In genomic region chr4:106286611-106287010, GRCh38 we compare ENCODE assay signal across 18 cellular contexts. TPM values are rescaled to one million over a fixed set of nuclear protein-coding genes. Genes with fewer than 3 reads are reported as not detected.
A peak's percentile ranks its signal among the peaks of the same experiment; 100 is the strongest.
DNase-seq lines count a peak whose midpoint lies in the region; ATAC-seq, FAIRE-seq and TF ChIP-seq lines count a peak whose summit lies in the region.
"Had no signal": no experiment of that assay in that cellular context is flagged by ENCODE, and none has a peak within 500 bp of the region (broad histone marks: within the 10 kb centered on the region; RNA-seq: fewer than 3 reads in every experiment).

No MANE protein-coding gene starts in this region.

- no peak overlapping the region for H3K4me2 ChIP-seq in H1 (ENCODE audit: insufficient read depth in 1 of 2, low read depth in 2 of 2, low read length in 2 of 2)
- H3K4me2 ChIP-seq in mesenchymal stem cell (ENCODE audit: low read length, poor library complexity, severe bottlenecking), result no peak overlapping the region

- H3K79me1 ChIP-seq in H1 (ENCODE audit: low read depth, low read length) (no peaks in the 10 kb centered on the region), mesenchymal stem cell (replicated peaks; ENCODE audit: low read length, poor library complexity, severe bottlenecking) (peaks cover 9% of the 10 kb centered on the region)

- H3K14ac ChIP-seq in H1 (ENCODE audit: insufficient read length) (no peak overlapping the region), mesenchymal stem cell (ENCODE audit: low read length in 2 of 2) (no peak overlapping the region)

- H3K9me3 Mint-ChIP-seq in HFFc6, result no peaks in the 10 kb centered on the region
- H3K9me3 Mint-ChIP-seq: CD8-positive, alpha-beta T cell had no signal

- H2BK5ac ChIP-seq in H1 (ENCODE audit: low read depth, low read length), result 0 out of 2 replicates have a peak overlapping the region, but pooled peaks have one; percentile 19
- peak overlapping the region; percentile 66 for H2BK5ac ChIP-seq in mesenchymal stem cell (ENCODE audit: low read depth, low read length, poor library complexity, severe bottlenecking)

- H4K8ac ChIP-seq in H1 (ENCODE audit: extremely low read depth, insufficient read depth, low read length) (no peak overlapping the region), mesenchymal stem cell (ENCODE audit: low read length) (peak overlapping the region; percentile 2)

- H3K9ac ChIP-seq in H1 (replicated peaks in 1 of 4; ENCODE audit: extremely low read depth in 1 of 4, low read depth in 3 of 4, low read length in 3 of 4) (no peak overlapping the region), mesenchymal stem cell (ENCODE audit: low read length) (peak overlapping the region; percentile 76)

- intact Hi-C loops in sciatic nerve (cut with DNase I) (no loop called here), esophagus muscularis mucosa (cut with DNase I) (no loop called here)

- no peak overlapping the region for H3K4ac ChIP-seq in H1 (replicated peaks; ENCODE audit: insufficient read length, low read depth, low read length)
- no peak overlapping the region for H3K4ac ChIP-seq in mesenchymal stem cell (ENCODE audit: low read depth in 1 of 2, low read length in 2 of 2)

- peaks cover 23% of the 10 kb centered on the region for H3K36me3 Mint-ChIP-seq in HFFc6 (ENCODE audit: low read depth)

- no peaks in the 10 kb centered on the region for H4K20me1 ChIP-seq in H1 (replicated peaks in 1 of 2; ENCODE audit: control insufficient read depth in 1 of 2, insufficient read depth in 2 of 2, low read length in 2 of 2)

- H2BK120ac ChIP-seq in H1 (replicated peaks; ENCODE audit: low read depth, low read length) (no peak overlapping the region), mesenchymal stem cell (ENCODE audit: low read depth, low read length) (no peak overlapping the region)

- no peak for DNase-seq in HFFc6
- no peak for DNase-seq in H1 (ENCODE audit: low read depth in 1 of 2, low spot score in 2 of 2)
- no peak for DNase-seq in mesenchymal stem cell
- no peak for DNase-seq in sciatic nerve (ENCODE audit: low spot score)
- no peak for DNase-seq in CD1c-positive myeloid dendritic cell (ENCODE audit: extremely low spot score)
- DNase-seq in activated gamma-delta T cell treated with Interleukin-2 at 50 U/mL for 16 hours, result no peak
- DNase-seq in esophagus muscularis mucosa (ENCODE audit: extremely low spot score), result no peak
- DNase-seq: 8988T; CD8-positive, alpha-beta T cell; DMS79 treated with DMSO at 0.1 percent for 48 hours; NCI-H187; NCI-H2107; NCI-H82; SHP77 treated with DMSO at 0.1 percent for 48 hours had no signal

- no peak overlapping the region for H3K4me3 ChIP-seq in ACC112 (ENCODE audit: low read depth, low read length)
- no peak overlapping the region for H3K4me3 ChIP-seq in H1 (ENCODE audit: extremely low read depth in 1 of 4, insufficient read depth in 2 of 4, low read depth in 3 of 4, low read length in 4 of 4)
- no peak overlapping the region for H3K4me3 ChIP-seq in mesenchymal stem cell (ENCODE audit: insufficient read depth in 1 of 2, low read depth in 1 of 2, low read length in 2 of 2)
- no peak overlapping the region for H3K4me3 ChIP-seq in esophagus muscularis mucosa
- H3K4me3 ChIP-seq: HAP-1, K562 had no signal

- no peak for ATAC-seq in sciatic nerve
- ATAC-seq: CD8-positive, alpha-beta T cell had no signal

- no peaks in the 10 kb centered on the region for H3K23me2 ChIP-seq in H1 (ENCODE audit: low read depth, low read length)

- no peaks in the 10 kb centered on the region for H3K27me3 Mint-ChIP-seq in HFFc6 (ENCODE audit: insufficient read depth)

- H3K18ac ChIP-seq in H1 (ENCODE audit: extremely low read depth, low read length) (no peak overlapping the region), mesenchymal stem cell (ENCODE audit: low read depth in 1 of 2, low read length in 2 of 2) (no peak overlapping the region)

- H2AK5ac ChIP-seq in H1 (ENCODE audit: low read depth, low read length), result no peak overlapping the region
- H2AK5ac ChIP-seq in mesenchymal stem cell (ENCODE audit: low read length, severe bottlenecking), result peak overlapping the region; percentile 81

- peak overlapping the region; percentile 87 for H3K27ac ChIP-seq in ACC112 (ENCODE audit: low read depth, low read length)
- no peak overlapping the region for H3K27ac ChIP-seq in H1 (ENCODE audit: low read depth, low read length)
- H3K27ac ChIP-seq in mesenchymal stem cell (ENCODE audit: low read length, poor library complexity, severe bottlenecking), result peak overlapping the region; percentile 63
- H3K27ac ChIP-seq in esophagus muscularis mucosa (replicated peaks in 1 of 4), result no peak overlapping the region

- no peak overlapping the region for H2AFZ ChIP-seq in ACC112 (ENCODE audit: low read length, unreplicated experiment)
- no peak overlapping the region for H2AFZ ChIP-seq in H1 (ENCODE audit: low read length)
- no peak overlapping the region for H2AFZ ChIP-seq in mesenchymal stem cell (ENCODE audit: low read depth, low read length)

- no peak overlapping the region for H2BK12ac ChIP-seq in H1 (ENCODE audit: low read depth, low read length)
- H2BK12ac ChIP-seq in mesenchymal stem cell (ENCODE audit: low read length in 2 of 2), result peak overlapping the region in 1 of 2 experiments; percentile 12

- no peak overlapping the region for H2BK20ac ChIP-seq in H1 (ENCODE audit: low read length)

- TF ChIP-seq CTCF in HFFc6 (IDR thresholded peaks at IDR 0.05) (no peak), H1 (IDR thresholded peaks at IDR 0.05; ENCODE audit: control extremely low read depth in 1 of 3, insufficient read depth in 1 of 3, low read depth in 1 of 3, low read length in 3 of 3) (no peak), esophagus muscularis mucosa (IDR thresholded peaks at IDR 0.05) (no peak)

- no peak overlapping the region for H3K56ac ChIP-seq in H1 (replicated peaks; ENCODE audit: insufficient read length, low read depth, low read length)

- peaks cover 24% of the 10 kb centered on the region for H3K4me1 Mint-ChIP-seq in HFFc6 (ENCODE audit: low read depth)

- no peak for TF ChIP-seq RAD21 in H1 (IDR thresholded peaks at IDR 0.05 in 1 of 2, conservative IDR thresholded peaks at IDR 0.05 in 1 of 2; ENCODE audit: low read depth in 2 of 2, low read length in 2 of 2)

- H3K36me3 ChIP-seq in ACC112 (ENCODE audit: insufficient read depth, low read length), result 0 out of 2 replicates have a peak, but pooled peaks cover 6% of the 10 kb centered on the region
- peaks cover 0 to 3% (median 0%) of the 10 kb centered on the region in 4 experiments; a peak in 2 of 8 replicates for H3K36me3 ChIP-seq in H1 (ENCODE audit: control insufficient read depth in 2 of 4, insufficient read depth in 4 of 4, low read length in 3 of 4)
- H3K36me3 ChIP-seq in mesenchymal stem cell (ENCODE audit: control insufficient read depth in 1 of 2, insufficient read depth in 2 of 2, low read depth in 1 of 2, low read length in 2 of 2), result peaks cover 6 to 15% of the 10 kb centered on the region in 2 experiments
- H3K36me3 ChIP-seq in esophagus muscularis mucosa, result peaks cover 0 to 39% (median 8%) of the 10 kb centered on the region in 4 donors
- H3K36me3 ChIP-seq: HAP-1 had no signal

- POLR2A ChIA-PET in H1 (lab: Charles Lee; ENCODE audit: partially characterized antibody), result no interaction called here

- no peak overlapping the region for H4K5ac ChIP-seq in H1 (ENCODE audit: insufficient read length, low read depth, low read length)

- H3K4me3 Mint-ChIP-seq in HFFc6, result no peak overlapping the region
- H3K4me3 Mint-ChIP-seq: CD8-positive, alpha-beta T cell had no signal

- H4K91ac ChIP-seq in H1 (replicated peaks; ENCODE audit: insufficient read length, low read length) (no peak overlapping the region), mesenchymal stem cell (ENCODE audit: low read length) (peak overlapping the region; percentile 25)

- no peaks in the 10 kb centered on the region for H3K27me3 ChIP-seq in ACC112 (ENCODE audit: insufficient read depth, low read length)
- H3K27me3 ChIP-seq in H1 (replicated peaks in 1 of 4; ENCODE audit: control insufficient read depth in 3 of 4, extremely low read depth in 1 of 4, insufficient read depth in 3 of 4, low read length in 3 of 4), result peaks cover 0 to 1% (median 0%) of the 10 kb centered on the region in 4 experiments; a peak in 1 of 7 replicates
- H3K27me3 ChIP-seq in mesenchymal stem cell (ENCODE audit: control insufficient read depth in 1 of 2, insufficient read depth in 1 of 2, low read length in 2 of 2), result no peaks in the 10 kb centered on the region
- no peaks in the 10 kb centered on the region for H3K27me3 ChIP-seq in esophagus muscularis mucosa

- H3K79me2 ChIP-seq in ACC112 (ENCODE audit: control insufficient read depth, insufficient read depth, low read length, unreplicated experiment), result no peaks in the 10 kb centered on the region
- no peaks in the 10 kb centered on the region for H3K79me2 ChIP-seq in H1 (ENCODE audit: control insufficient read depth in 1 of 2, insufficient read depth in 2 of 2, low read length in 2 of 2)

- H2BK15ac ChIP-seq in H1 (ENCODE audit: low read length) (no peak overlapping the region), mesenchymal stem cell (ENCODE audit: low read depth, poor library complexity, severe bottlenecking) (no peak overlapping the region)

- TF ChIP-seq POLR2A in H1 (IDR thresholded peaks at IDR 0.05; ENCODE audit: control extremely low read depth in 1 of 2, low read depth in 2 of 2, low read length in 2 of 2), result no peak
- no peak for TF ChIP-seq POLR2A in esophagus muscularis mucosa (IDR thresholded peaks at IDR 0.05; ENCODE audit: low read depth)

- peaks cover 14% of the 10 kb centered on the region for H3K4me1 ChIP-seq in ACC112 (ENCODE audit: control insufficient read depth, insufficient read depth, low read length, unreplicated experiment)
- H3K4me1 ChIP-seq in H1 (replicated peaks in 1 of 4; ENCODE audit: control insufficient read depth in 3 of 4, insufficient read depth in 4 of 4, low read length in 3 of 4), result peaks cover 0 to 8% (median 1%) of the 10 kb centered on the region in 4 experiments; a peak in 2 of 7 replicates
- H3K4me1 ChIP-seq in mesenchymal stem cell (ENCODE audit: control insufficient read depth, insufficient read depth, low read depth, low read length), result peaks cover 8% of the 10 kb centered on the region
- H3K4me1 ChIP-seq in esophagus muscularis mucosa, result no peaks in the 10 kb centered on the region

- H3K9me3 ChIP-seq in H1 (ENCODE audit: insufficient read depth in 2 of 2, low read depth in 1 of 2, low read length in 1 of 2), result no peaks in the 10 kb centered on the region
- no peaks in the 10 kb centered on the region for H3K9me3 ChIP-seq in mesenchymal stem cell (ENCODE audit: control insufficient read depth, low read length)
- no peaks in the 10 kb centered on the region for H3K9me3 ChIP-seq in esophagus muscularis mucosa

- TF ChIP-seq EP300 in H1 (IDR thresholded peaks at IDR 0.05; ENCODE audit: borderline replicate concordance in 1 of 2, low read depth in 2 of 2, low read length in 2 of 2) (no peak), esophagus muscularis mucosa (IDR thresholded peaks at IDR 0.05) (no peak)

- H3K23ac ChIP-seq in H1 (ENCODE audit: insufficient read length) (no peak overlapping the region), mesenchymal stem cell (ENCODE audit: low read length in 2 of 2) (no peak overlapping the region)

- no peak for FAIRE-seq in H1 (lab: Jason Lieb, UNC)
- FAIRE-seq: D721Med, K562 had no signal

- peak overlapping the region; percentile 89 for H3K27ac Mint-ChIP-seq in HFFc6
- H3K27ac Mint-ChIP-seq: CD8-positive, alpha-beta T cell had no signal

- CTCF ChIA-PET in H1 (lab: Charles Lee; ENCODE audit: partially characterized antibody), result interaction anchor here (1.8 kb wide), 1 partner anchor 20 kb away, joined by 4 read pairs; no protein-coding TSS in a partner anchor

- 89% methylated on average over 8 of the region's 8 CpGs; no CpG with 5 or more reads in 1 of the 2 experiments for WGBS in H1 (ENCODE audit: extremely low coverage in 1 of 2, insufficient coverage in 1 of 2, insufficient read length in 1 of 2, insufficient replicate concordance in 2 of 2, low coverage in 1 of 2, low lambda C conversion rate in 2 of 2, missing lambda C conversion rate in 1 of 2), 2 experiments
- WGBS in mesenchymal stem cell, result over 99% methylated on average over 6 of the region's 8 CpGs
- 100% methylated on average over 8 of the region's 8 CpGs for WGBS in esophagus muscularis mucosa

RNA-seq across cellular contexts. Expression of gene TBCK, which starts 29.4 kb away (rescaled TPM):
- 10 to 100 TPM; 21.4 to 37.0 (median 27.1) TPM for total RNA-seq in HFFc6 (2021; fragmentation: NEBNext Ultra II Directional; extraction: Animal tissue kit (Norgen Biotek cat#: 25700))
- 16.0 and 18.7 TPM in 2 replicates for total RNA-seq in H1 (2021; fragmentation: NEBNext Ultra II Directional; extraction: Animal tissue kit (Norgen Biotek cat#: 25700))
- 10.2 and 10.5 TPM in 2 replicates for polyA plus RNA-seq in H1 (2011; rRNA removed)
- 12.2 TPM for polyA plus RNA-seq in H1 (2011; cell fraction: cytosol; rRNA removed)
- polyA plus RNA-seq in H1 (2011; cell fraction: nucleus; rRNA removed), result 38.7 TPM
- 6.7 to 11.1 TPM (median 8.5 TPM) in 4 replicates for polyA plus RNA-seq in H1 (2012, experiment 1 of 2)
- polyA plus RNA-seq in H1 (2012, experiment 2 of 2), result 0.75 TPM
- 7.9 TPM for polyA plus RNA-seq in H1 (2013, experiment 1 of 2)
- polyA plus RNA-seq in H1 (2013, experiment 2 of 2), result 7.0 TPM
- polyA minus RNA-seq in H1 (2011; rRNA and poly(A)+ RNA removed), result 39.5 and 49.2 TPM in 2 replicates
- 21.1 TPM for polyA minus RNA-seq in H1 (2011; cell fraction: cytosol; rRNA and poly(A)+ RNA removed)
- polyA minus RNA-seq in H1 (2011; cell fraction: nucleus; rRNA and poly(A)+ RNA removed), result 142 TPM
- polyA plus RNA-seq in mesenchymal stem cell (2013, experiment 1 of 2), result 8.5 TPM
- 7.4 TPM for polyA plus RNA-seq in mesenchymal stem cell (2013, experiment 2 of 2)
- total RNA-seq in sciatic nerve, result 60.4 TPM
- total RNA-seq in esophagus muscularis mucosa, result 10 to 100 TPM; 22.7 to 28.7 (median 27.3) TPM

RNA-seq across cellular contexts. Expression of gene AIMP1, which starts 29.7 kb away (rescaled TPM):
- 10 to 100 TPM; 64.7 to 74.9 (median 70.8) TPM for total RNA-seq in HFFc6 (2021; fragmentation: NEBNext Ultra II Directional; extraction: Animal tissue kit (Norgen Biotek cat#: 25700))
- total RNA-seq in H1 (2021; fragmentation: NEBNext Ultra II Directional; extraction: Animal tissue kit (Norgen Biotek cat#: 25700)), result 49.9 and 54.6 TPM in 2 replicates
- polyA plus RNA-seq in H1 (2011; rRNA removed), result 3.6 and 7.9 TPM in 2 replicates
- polyA plus RNA-seq in H1 (2011; cell fraction: cytosol; rRNA removed), result 17.2 TPM
- polyA plus RNA-seq in H1 (2011; cell fraction: nucleus; rRNA removed), result 1.9 TPM
- 22.5 to 47.3 TPM (median 25.4 TPM) in 4 replicates for polyA plus RNA-seq in H1 (2012, experiment 1 of 2)
- 3.7 TPM for polyA plus RNA-seq in H1 (2012, experiment 2 of 2)
- polyA plus RNA-seq in H1 (2013, experiment 1 of 2), result 115 TPM
- polyA plus RNA-seq in H1 (2013, experiment 2 of 2), result 144 TPM
- 3.2 TPM in 2 replicates for polyA minus RNA-seq in H1 (2011; rRNA and poly(A)+ RNA removed)
- 5.1 TPM for polyA minus RNA-seq in H1 (2011; cell fraction: cytosol; rRNA and poly(A)+ RNA removed)
- polyA minus RNA-seq in H1 (2011; cell fraction: nucleus; rRNA and poly(A)+ RNA removed), result 5.8 TPM
- 90.8 TPM for polyA plus RNA-seq in mesenchymal stem cell (2013, experiment 1 of 2)
- polyA plus RNA-seq in mesenchymal stem cell (2013, experiment 2 of 2), result 93.7 TPM
- total RNA-seq in sciatic nerve, result 42.9 TPM
- total RNA-seq in esophagus muscularis mucosa, result 10 to 100 TPM; 19.1 to 29.9 (median 25.7) TPM

Comparison
In these comparisons a context has a peak if more than half of its experiments do, and no peak if none do; other contexts are left out.
1. H3K27ac ChIP-seq: peak in ACC112 (single experiment) and mesenchymal stem cell (single experiment); none in H1 (single experiment) and esophagus muscularis mucosa (0 of 4).